12 cellular contexts compared by ENCODE assay signal in genomic region chr2:123808243-123808642, GRCh38.
"Had no signal": no experiment of that assay in that cellular context is flagged by ENCODE, and none has a peak within 500 bp of the region (broad histone marks: within the 10 kb centered on the region; RNA-seq: fewer than 3 reads in every experiment).

No MANE protein-coding gene starts in this region.

- H3K27me3 Mint-ChIP-seq: memory B cell; naive thymus-derived CD8-positive, alpha-beta T cell had no signal

- H3K36me3 ChIP-seq: brain microvascular endothelial cell, left ventricle myocardium inferior had no signal

- H3K4me3 Mint-ChIP-seq: memory B cell; naive thymus-derived CD8-positive, alpha-beta T cell; stimulated activated effector memory CD8-positive, alpha-beta T cell treated with anti-CD3 and anti-CD28 coated beads, Interleukin-12 subunit alpha, Interleukin-12 subunit beta, amount 100 ng/mL, for 72 hours had no signal

- H3K27ac Mint-ChIP-seq: memory B cell; naive thymus-derived CD8-positive, alpha-beta T cell; stimulated activated effector memory CD8-positive, alpha-beta T cell treated with anti-CD3 and anti-CD28 coated beads, Interleukin-12 subunit alpha, Interleukin-12 subunit beta, amount 100 ng/mL, for 72 hours had no signal

- DNase-seq: activated CD4-positive, alpha-beta T cell treated with anti-CD3 and anti-CD28 coated beads, Interleukin-2, amount 50 U/mL, for 1 hour; activated naive CD4-positive, alpha-beta T cell; anterior cingulate cortex; brain microvascular endothelial cell; effector memory CD4-positive, alpha-beta T cell; head of caudate nucleus; left ventricle myocardium inferior; naive thymus-derived CD8-positive, alpha-beta T cell; T-helper 2 cell had no signal

- H3K4me1 Mint-ChIP-seq: memory B cell; naive thymus-derived CD8-positive, alpha-beta T cell; stimulated activated effector memory CD8-positive, alpha-beta T cell treated with anti-CD3 and anti-CD28 coated beads, Interleukin-12 subunit alpha, Interleukin-12 subunit beta, amount 100 ng/mL, for 72 hours had no signal

- H3K27ac ChIP-seq: brain microvascular endothelial cell, epithelial cell of prostate, left ventricle myocardium inferior had no signal

- H3K4me3 ChIP-seq: left ventricle myocardium inferior had no signal

- H3K36me3 Mint-ChIP-seq: stimulated activated effector memory CD8-positive, alpha-beta T cell treated with anti-CD3 and anti-CD28 coated beads, Interleukin-12 subunit alpha, Interleukin-12 subunit beta, amount 100 ng/mL, for 72 hours had no signal

- H3K27me3 ChIP-seq: brain microvascular endothelial cell had no signal

- H3K4me1 ChIP-seq: left ventricle myocardium inferior had no signal
